Comparison of ENCODE assay signal across 16 cellular contexts in the genomic region with DNA sequence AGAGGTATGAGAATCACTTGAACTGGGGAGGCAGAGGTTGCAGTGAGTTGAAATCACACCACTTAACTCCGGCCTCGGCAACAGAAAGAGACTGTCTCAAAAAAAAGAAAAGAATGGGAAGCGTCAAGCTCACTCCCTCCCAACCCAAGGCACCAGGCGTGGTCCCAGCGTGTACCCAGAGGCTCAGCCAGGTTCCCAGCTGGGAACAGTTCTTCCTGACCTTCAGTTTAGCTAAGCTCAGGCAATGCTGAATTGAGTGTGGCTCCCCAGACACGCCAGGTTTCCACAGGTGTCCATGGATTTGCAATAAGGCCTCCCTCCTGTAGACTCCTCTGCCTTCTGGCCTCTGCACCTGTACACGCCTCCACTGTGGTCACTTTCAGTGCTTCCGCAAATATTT.
A peak's percentile ranks its signal among the peaks of the same experiment; 100 is the strongest.
DNase-seq lines count a peak whose midpoint lies in the region; ATAC-seq and TF ChIP-seq lines count a peak whose summit lies in the region.
"Had no signal": no experiment of that assay in that cellular context is flagged by ENCODE, and none has a peak within 500 bp of the region (broad histone marks: within the 10 kb centered on the region; RNA-seq: fewer than 3 reads in every experiment).

No MANE protein-coding gene starts in this region.

- H3K4me1 Mint-ChIP-seq in endothelial cell (ENCODE audit: unreplicated experiment), result peaks cover 23% of the 10 kb centered on the region
- H3K4me1 Mint-ChIP-seq: B cell had no signal

- peaks cover 7% of the 10 kb centered on the region for H3K27me3 Mint-ChIP-seq in endothelial cell (ENCODE audit: unreplicated experiment)
- H3K27me3 Mint-ChIP-seq: CD4-positive, alpha-beta T cell had no signal

- no peaks in the 10 kb centered on the region for H3K36me3 Mint-ChIP-seq in endothelial cell (ENCODE audit: low read depth, unreplicated experiment)
- H3K36me3 Mint-ChIP-seq: CD8-positive, alpha-beta T cell had no signal

- no peak for TF ChIP-seq CTCF in endothelial cell (IDR thresholded peaks at IDR 0.05; ENCODE audit: unreplicated experiment)

- peak overlapping the region; percentile 37 for H3K4me3 Mint-ChIP-seq in endothelial cell (ENCODE audit: unreplicated experiment)
- H3K4me3 Mint-ChIP-seq: B cell; CD4-positive, alpha-beta T cell; CD8-positive, alpha-beta T cell had no signal

- no peak for ATAC-seq in HG02798 (IDR thresholded peaks at IDR 0.05; ENCODE audit: poor library complexity, unreplicated experiment)
- ATAC-seq: A549; CD8-positive, alpha-beta T cell; GM12878 had no signal

- peak overlapping the region; percentile 36 for H3K27ac Mint-ChIP-seq in endothelial cell (ENCODE audit: unreplicated experiment)
- H3K27ac Mint-ChIP-seq: B cell; CD4-positive, alpha-beta T cell; CD8-positive, alpha-beta T cell had no signal

- no peaks in the 10 kb centered on the region for H3K9me3 Mint-ChIP-seq in endothelial cell (ENCODE audit: unreplicated experiment)
- H3K9me3 Mint-ChIP-seq: CD4-positive, alpha-beta T cell; CD8-positive, alpha-beta T cell had no signal

- DNase-seq in G401 (ENCODE audit: low spot score) (peak; percentile 88), cerebellar nuclear complex (lab: John Stamatoyannopoulos, UW) (peak; percentile 51 to 62), endothelial cell (ENCODE audit: low spot score) (no peak), SHP77 treated with DMSO at 0.1 percent for 48 hours (lab: John Stamatoyannopoulos, UW) (no peak), H4 (ENCODE audit: low spot score) (no peak)
- DNase-seq: AML-193; Caco-2; Calu3; CD4-positive, alpha-beta T cell; CD8-positive, alpha-beta T cell; DMS79 treated with DMSO at 0.1 percent for 48 hours; GDM1 had no signal

- in situ Hi-C loops in G401 (cut with HindIII; ENCODE audit: low sequenced_read_pairs), result no loop called here

Comparison
In these comparisons a context has a peak if more than half of its experiments do, and no peak if none do; other contexts are left out.
1. DNase-seq: peak in G401 (single experiment) and cerebellar nuclear complex (2 of 2); none in endothelial cell (single experiment), SHP77 treated with DMSO at 0.1 percent for 48 hours (single experiment) and H4 (single experiment).